Comparison of ENCODE assay signal across 8 cellular contexts in genomic region chr18:11852048-11852341, GRCh38. TPM values are rescaled to one million over a fixed set of nuclear protein-coding genes. Genes with fewer than 3 reads are reported as not detected.
DNase-seq lines count a peak whose midpoint lies in the region; ATAC-seq and TF ChIP-seq lines count a peak whose summit lies in the region.

No MANE protein-coding gene starts in this region.

- no peak overlapping the region for H2AFZ ChIP-seq in GM23248

- H3K36me3 ChIP-seq in GM23248 (ENCODE audit: low read depth) (no peaks in the 10 kb centered on the region), gastroesophageal sphincter (peaks cover 0 to 14% of the 10 kb centered on the region in 2 donors), skeletal muscle tissue (ENCODE audit: control insufficient read depth in 3 of 3, insufficient read depth in 3 of 3, low read length in 3 of 3) (no peaks in the 10 kb centered on the region)

- peaks cover 43% of the 10 kb centered on the region for H3K79me2 ChIP-seq in GM23248 (ENCODE audit: insufficient read depth)

- no peaks in the 10 kb centered on the region for H3K9me2 ChIP-seq in GM23248 (ENCODE audit: insufficient read depth)

- no peaks in the 10 kb centered on the region for H3K9me3 ChIP-seq in GM23248 (ENCODE audit: low read depth)
- H3K9me3 ChIP-seq in gastroesophageal sphincter: no peaks in the 10 kb centered on the region
- H3K9me3 ChIP-seq in skeletal muscle tissue (ENCODE audit: control insufficient read depth in 3 of 3, low read length in 3 of 3): no peaks in the 10 kb centered on the region

- peak overlapping the region; percentile 100 for H3K27ac ChIP-seq in GM23248
- peak overlapping the region; percentile 60; the same call in 1 of the 2 replicates for H3K27ac ChIP-seq in VCaP
- H3K27ac ChIP-seq in gastroesophageal sphincter: peak overlapping the region; percentile 85 to 96 (median 96)
- peak overlapping the region; percentile 94 for H3K27ac ChIP-seq in skeletal muscle tissue (ENCODE audit: low read depth, low read length)

- 0 to 2% methylated on average over 9 of the region's 9 CpGs for WGBS in GM23248 (ENCODE audit: low coverage in 1 of 2, low lambda C conversion rate in 2 of 2, missing lambda C conversion rate in 2 of 2), 2 experiments
- WGBS in gastroesophageal sphincter (ENCODE audit: low coverage in 1 of 2), 2 donors: 0 to 2% methylated on average over 2 of the region's 9 CpGs

- H3K9ac ChIP-seq in GM23248 (peak overlapping the region; percentile 99), skeletal muscle tissue (ENCODE audit: low read depth in 1 of 3, low read length in 3 of 3) (peak overlapping the region; percentile 94 to 100 (median 96))

- TF ChIP-seq CTCF in VCaP (conservative IDR thresholded peaks at IDR 0.05) (no peak), gastroesophageal sphincter (IDR thresholded peaks at IDR 0.05) (no peak), GM20000 (IDR thresholded peaks at IDR 0.05; ENCODE audit: extremely low read depth, missing control alignments) (no peak)

- peaks cover 57% of the 10 kb centered on the region for H3F3A ChIP-seq in GM23248 (ENCODE audit: insufficient read depth)

- ATAC-seq in gastroesophageal sphincter (no peak), GM19351 (IDR thresholded peaks at IDR 0.05; ENCODE audit: unreplicated experiment) (no peak)

- DNase-seq in GM23248 (peak; percentile 76), NCI-H2029 treated with DMSO at 0.1 percent for 48 hours (lab: John Stamatoyannopoulos, UW) (no peak), GM20000 (ENCODE audit: low spot score) (no peak), T1000 (lab: John Stamatoyannopoulos, UW) (no peak)

- H3K4me3 ChIP-seq in GM23248 (peak overlapping the region; percentile 97), gastroesophageal sphincter (peak overlapping the region; percentile 93 to 96), skeletal muscle tissue (ENCODE audit: low read length in 3 of 3) (peak overlapping the region; percentile 94 to 99 (median 95))

- no peak for TF ChIP-seq POLR2A in gastroesophageal sphincter (IDR thresholded peaks at IDR 0.05)

- H3K27me3 ChIP-seq in GM23248 (replicated peaks; ENCODE audit: insufficient read depth) (no peaks in the 10 kb centered on the region), gastroesophageal sphincter (no peaks in the 10 kb centered on the region), skeletal muscle tissue (ENCODE audit: control insufficient read depth in 3 of 3, insufficient read depth in 3 of 3, low read length in 3 of 3) (no peaks in the 10 kb centered on the region)

- no peaks in the 10 kb centered on the region for H4K20me1 ChIP-seq in GM23248 (ENCODE audit: insufficient read depth)

- H3K4me2 ChIP-seq in GM23248 (ENCODE audit: unreplicated experiment): peak overlapping the region; percentile 100

- in situ Hi-C loops in GM23248 (cut with MboI): no loop called here

- H3K4me1 ChIP-seq in GM23248 (ENCODE audit: insufficient read depth) (peaks cover 29% of the 10 kb centered on the region), gastroesophageal sphincter (peaks cover 0 to 59% (median 13%) of the 10 kb centered on the region in 3 donors), skeletal muscle tissue (ENCODE audit: control insufficient read depth in 3 of 3, insufficient read depth in 3 of 3, low read length in 3 of 3) (peaks cover 24 to 25% (median 25%) of the 10 kb centered on the region in 3 donors)

- no peak for TF ChIP-seq EP300 in gastroesophageal sphincter (IDR thresholded peaks at IDR 0.05)

RNA-seq across cellular contexts. Expression of gene CHMP1B, which starts 0.8 kb away (rescaled TPM):
- 47.4 and 47.8 TPM in 2 replicates for total RNA-seq in GM23248 (2014; rRNA removed; shearing (Covaris generic))
- 47.1 and 49.2 TPM in 2 replicates for polyA plus RNA-seq in GM23248 (2016; fragmentation: Nextera tagmentation; extraction: Ambion mirVana)
- 10 to 100 TPM; 46.0 to 71.6 (median 52.8) TPM for total RNA-seq in gastroesophageal sphincter
- total RNA-seq in skeletal muscle tissue: 29.2 TPM

RNA-seq across cellular contexts. Expression of gene MPPE1, which starts 56.1 kb away (rescaled TPM):
- total RNA-seq in GM23248 (2014; rRNA removed; shearing (Covaris generic)): 25.6 and 34.8 TPM in 2 replicates
- 39.7 and 47.2 TPM in 2 replicates for polyA plus RNA-seq in GM23248 (2016; fragmentation: Nextera tagmentation; extraction: Ambion mirVana)
- total RNA-seq in gastroesophageal sphincter: 10 to 100 TPM; 19.5 to 33.8 (median 21.4) TPM
- total RNA-seq in skeletal muscle tissue: 20.9 TPM
